19 cellular contexts compared by ENCODE assay signal in genomic region chr3:127096256-127097008, GRCh38.
DNase-seq lines count a peak whose midpoint lies in the region; ATAC-seq and TF ChIP-seq lines count a peak whose summit lies in the region.
"Had no signal": no experiment of that assay in that cellular context is flagged by ENCODE, and none has a peak within 500 bp of the region (broad histone marks: within the 10 kb centered on the region; RNA-seq: fewer than 3 reads in every experiment).

No MANE protein-coding gene starts in this region.

- H3K4ac ChIP-seq in neuronal stem cell (ENCODE audit: low read length) = no peak overlapping the region

- H3K23ac ChIP-seq in neuronal stem cell (ENCODE audit: low read depth, low read length, poor library complexity) = no peak overlapping the region

- H3K79me2 ChIP-seq in OCI-LY7 (ENCODE audit: insufficient read depth, low read depth, low read length) = no peaks in the 10 kb centered on the region

- H3K27ac Mint-ChIP-seq in natural killer cell treated with Interleukin-12 subunit alpha and Interleukin-12 subunit beta and Interleukin-15 and Interleukin-18, amount 100 ng/mL, for 72 hours = no peak overlapping the region
- H3K27ac Mint-ChIP-seq in natural killer cell = no peak overlapping the region
- no peak overlapping the region for H3K27ac Mint-ChIP-seq in effector memory CD8-positive, alpha-beta T cell
- no peak overlapping the region for H3K27ac Mint-ChIP-seq in naive thymus-derived CD4-positive, alpha-beta T cell

- H3K27ac ChIP-seq in neuronal stem cell (replicated peaks; ENCODE audit: low read length) (no peak overlapping the region), OCI-LY7 (ENCODE audit: low read depth, low read length, poor library complexity, severe bottlenecking) (no peak overlapping the region)
- no peak overlapping the region for H3K27ac ChIP-seq in naive thymus-derived CD4-positive, alpha-beta T cell (ENCODE audit: low read depth, low read length)

- POLR2A ChIA-PET in OCI-LY7 (lab: Charles Lee) = interaction anchor here (0.7 kb wide), 1 partner anchor 18 kb away, joined by 3 read pairs; no protein-coding TSS in a partner anchor
- POLR2A ChIA-PET in naive thymus-derived CD4-positive, alpha-beta T cell (lab: Charles Lee) = no interaction called here

- peak overlapping the region; percentile 26 for H3K18ac ChIP-seq in neuronal stem cell (ENCODE audit: low read length)

- H3K36me3 Mint-ChIP-seq in natural killer cell treated with Interleukin-12 subunit alpha and Interleukin-12 subunit beta and Interleukin-15 and Interleukin-18, amount 100 ng/mL, for 72 hours = no peaks in the 10 kb centered on the region
- no peaks in the 10 kb centered on the region for H3K36me3 Mint-ChIP-seq in natural killer cell
- H3K36me3 Mint-ChIP-seq in effector memory CD8-positive, alpha-beta T cell (ENCODE audit: insufficient read depth) = peaks cover 5% of the 10 kb centered on the region
- H3K36me3 Mint-ChIP-seq in naive thymus-derived CD4-positive, alpha-beta T cell = no peaks in the 10 kb centered on the region

- H4K20me1 ChIP-seq in OCI-LY7 (ENCODE audit: insufficient read depth, low read length) = no peaks in the 10 kb centered on the region

- H3K9me3 Mint-ChIP-seq in natural killer cell treated with Interleukin-12 subunit alpha and Interleukin-12 subunit beta and Interleukin-15 and Interleukin-18, amount 100 ng/mL, for 72 hours = no peaks in the 10 kb centered on the region
- H3K9me3 Mint-ChIP-seq in natural killer cell = no peaks in the 10 kb centered on the region
- H3K9me3 Mint-ChIP-seq in effector memory CD8-positive, alpha-beta T cell = no peaks in the 10 kb centered on the region
- H3K9me3 Mint-ChIP-seq in naive thymus-derived CD4-positive, alpha-beta T cell = peaks cover 0 to 4% (median 0%) of the 10 kb centered on the region in 11 donors

- no TSS peak for BruUV-seq in OCI-LY7 (replicated peaks; lab: Mats Ljungman, UMichigan)

- no peak overlapping the region for H4K8ac ChIP-seq in neuronal stem cell (ENCODE audit: low read depth, low read length)

- no peaks in the 10 kb centered on the region for H3K9me2 ChIP-seq in OCI-LY7 (ENCODE audit: insufficient read depth, low read length)

- H3K27me3 ChIP-seq in neuronal stem cell (ENCODE audit: control insufficient read depth in 3 of 3, insufficient read depth in 3 of 3, low read depth in 1 of 3, low read length in 3 of 3) = peaks cover 0 to 4% (median 0%) of the 10 kb centered on the region in 3 experiments
- no peaks in the 10 kb centered on the region for H3K27me3 ChIP-seq in naive thymus-derived CD4-positive, alpha-beta T cell (ENCODE audit: control insufficient read depth in 2 of 2, insufficient read depth in 2 of 2, low read length in 2 of 2)

- H3K14ac ChIP-seq in neuronal stem cell (ENCODE audit: low read length) = no peak overlapping the region

- peak; percentile 2 for DNase-seq in natural killer cell treated with Interleukin-12 subunit alpha and Interleukin-12 subunit beta and Interleukin-15 and Interleukin-18, amount 100 ng/mL, for 72 hours (ENCODE audit: low spot score)
- DNase-seq in natural killer cell (no peak), choroid plexus epithelial cell (ENCODE audit: low read depth) (peak; percentile 22), neuronal stem cell (ENCODE audit: low spot score) (no peak), OCI-LY7 (ENCODE audit: low spot score) (no peak)
- no peak for DNase-seq in effector memory CD8-positive, alpha-beta T cell
- no peak for DNase-seq in naive thymus-derived CD4-positive, alpha-beta T cell
- DNase-seq: COR-L47; DMS153; GF-D8; NCI-H1092 treated with DMSO at 0.1 percent for 48 hours; NCI-H146; NCI-H2081 treated with DMSO at 0.1 percent for 48 hours; NCI-H510A; NCI-H748 treated with DMSO at 0.1 percent for 48 hours; NK-92 treated with Interleukin-12 subunit alpha and Interleukin-12 subunit beta, amount 100 ng/mL, for 24 hours; SIG-M5 had no signal

- no peaks in the 10 kb centered on the region for H3K4me1 Mint-ChIP-seq in natural killer cell treated with Interleukin-12 subunit alpha and Interleukin-12 subunit beta and Interleukin-15 and Interleukin-18, amount 100 ng/mL, for 72 hours (ENCODE audit: low read depth in 2 of 2)
- H3K4me1 Mint-ChIP-seq in natural killer cell = no peaks in the 10 kb centered on the region
- H3K4me1 Mint-ChIP-seq in effector memory CD8-positive, alpha-beta T cell (ENCODE audit: low read depth in 2 of 2) = no peaks in the 10 kb centered on the region
- H3K4me1 Mint-ChIP-seq in naive thymus-derived CD4-positive, alpha-beta T cell = no peaks in the 10 kb centered on the region

- H3K4me3 Mint-ChIP-seq in natural killer cell treated with Interleukin-12 subunit alpha and Interleukin-12 subunit beta and Interleukin-15 and Interleukin-18, amount 100 ng/mL, for 72 hours = no peak overlapping the region
- no peak overlapping the region for H3K4me3 Mint-ChIP-seq in natural killer cell
- no peak overlapping the region for H3K4me3 Mint-ChIP-seq in effector memory CD8-positive, alpha-beta T cell
- no peak overlapping the region for H3K4me3 Mint-ChIP-seq in naive thymus-derived CD4-positive, alpha-beta T cell

- no peak overlapping the region for H2BK12ac ChIP-seq in neuronal stem cell (ENCODE audit: low read length)

- intact Hi-C loops in natural killer cell (cut with micrococcal nuclease) (no loop called here), OCI-LY7 (cut with micrococcal nuclease; ENCODE audit: unreplicated experiment) (no loop called here)
- intact Hi-C loops in naive thymus-derived CD4-positive, alpha-beta T cell (cut with micrococcal nuclease) = no loop called here

- no peak overlapping the region for H2BK5ac ChIP-seq in neuronal stem cell (ENCODE audit: low read length)

- H3K79me1 ChIP-seq in neuronal stem cell (ENCODE audit: low read depth, low read length) = no peaks in the 10 kb centered on the region

- peak overlapping the region; percentile 13 for H2BK120ac ChIP-seq in neuronal stem cell (ENCODE audit: low read depth, low read length)

- WGBS in neuronal stem cell (ENCODE audit: extremely low coverage in 2 of 2, insufficient read length in 2 of 2, insufficient replicate concordance in 1 of 2), 2 donors = no CpG with 5 or more reads among the region's 10 CpGs

- H3K9me3 ChIP-seq in neuronal stem cell (replicated peaks in 1 of 2; ENCODE audit: control insufficient read depth in 2 of 2, insufficient read depth in 1 of 2, low read depth in 1 of 2, low read length in 2 of 2) (peaks cover 0 to 6% of the 10 kb centered on the region in 2 donors), OCI-LY7 (ENCODE audit: low read length) (no peaks in the 10 kb centered on the region)
- H3K9me3 ChIP-seq in naive thymus-derived CD4-positive, alpha-beta T cell (ENCODE audit: control insufficient read depth in 2 of 3, low read length in 3 of 3) = no peaks in the 10 kb centered on the region

- H2BK15ac ChIP-seq in neuronal stem cell (ENCODE audit: low read length) = no peak overlapping the region

- H3K4me2 ChIP-seq in neuronal stem cell (ENCODE audit: insufficient read depth, low read length, poor library complexity, severe bottlenecking) (no peak overlapping the region), OCI-LY7 (ENCODE audit: low read length) (no peak overlapping the region)

- peak overlapping the region; percentile 46 for H3K9ac ChIP-seq in neuronal stem cell (ENCODE audit: low read depth, low read length, poor library complexity)

- CTCF ChIA-PET in OCI-LY7 (lab: Charles Lee; ENCODE audit: unreplicated experiment) = no interaction called here
- CTCF ChIA-PET in naive thymus-derived CD4-positive, alpha-beta T cell (lab: Charles Lee) = no interaction called here

- H2AFZ ChIP-seq in neuronal stem cell (ENCODE audit: low read length) = no peak overlapping the region
- H2AFZ ChIP-seq in OCI-LY7 (ENCODE audit: low read length) = no peak overlapping the region

- H4K91ac ChIP-seq in neuronal stem cell (ENCODE audit: low read depth, low read length, poor library complexity) = no peak overlapping the region

- H3K36me3 ChIP-seq in neuronal stem cell (replicated peaks in 1 of 2; ENCODE audit: control insufficient read depth in 2 of 2, insufficient read depth in 2 of 2, low read length in 2 of 2) = no peaks in the 10 kb centered on the region
- no peaks in the 10 kb centered on the region for H3K36me3 ChIP-seq in OCI-LY7 (ENCODE audit: insufficient read depth, low read length)
- H3K36me3 ChIP-seq in naive thymus-derived CD4-positive, alpha-beta T cell (ENCODE audit: control insufficient read depth in 2 of 3, insufficient read depth in 3 of 3, low read length in 3 of 3) = no peaks in the 10 kb centered on the region

- H3K4me1 ChIP-seq in neuronal stem cell (ENCODE audit: control insufficient read depth in 2 of 2, insufficient read depth in 1 of 2, low read depth in 1 of 2, low read length in 2 of 2) (peaks cover 0 to 7% of the 10 kb centered on the region in 2 donors), OCI-LY7 (ENCODE audit: insufficient read depth, low read length, poor library complexity, severe bottlenecking) (peaks cover 2% of the 10 kb centered on the region)
- H3K4me1 ChIP-seq in naive thymus-derived CD4-positive, alpha-beta T cell (ENCODE audit: control insufficient read depth in 2 of 2, insufficient read depth in 2 of 2, low read length in 2 of 2) = no peaks in the 10 kb centered on the region

- TF ChIP-seq CTCF in natural killer cell (IDR thresholded peaks at IDR 0.05) = no peak
- no peak for TF ChIP-seq CTCF in choroid plexus epithelial cell (conservative IDR thresholded peaks at IDR 0.05; ENCODE audit: low read depth, low read length)
- TF ChIP-seq CTCF in OCI-LY7 (conservative IDR thresholded peaks at IDR 0.05; ENCODE audit: low read length) = no peak

- H3K4me3 ChIP-seq in choroid plexus epithelial cell (ENCODE audit: low read depth, low read length) (no peak overlapping the region), neuronal stem cell (ENCODE audit: low read length in 2 of 2) (no peak overlapping the region), OCI-LY7 (ENCODE audit: low read depth, low read length, poor library complexity, severe bottlenecking) (no peak overlapping the region)
- H3K4me3 ChIP-seq in naive thymus-derived CD4-positive, alpha-beta T cell (ENCODE audit: low read length) = no peak overlapping the region
- H3K4me3 ChIP-seq: K562 had no signal

- peak in 1 of 2 donors; percentile 14 for ATAC-seq in natural killer cell treated with Interleukin-12 subunit alpha and Interleukin-12 subunit beta and Interleukin-15 and Interleukin-18, amount 100 ng/mL, for 72 hours
- ATAC-seq in natural killer cell = no peak
- ATAC-seq in effector memory CD8-positive, alpha-beta T cell (replicated peaks) = no peak
- ATAC-seq in naive thymus-derived CD4-positive, alpha-beta T cell = no peak
- ATAC-seq: HCT116, K562 had no signal

- peaks cover 2 to 7% of the 10 kb centered on the region in 2 donors for H3K27me3 Mint-ChIP-seq in natural killer cell treated with Interleukin-12 subunit alpha and Interleukin-12 subunit beta and Interleukin-15 and Interleukin-18, amount 100 ng/mL, for 72 hours
- H3K27me3 Mint-ChIP-seq in natural killer cell (ENCODE audit: low read depth in 2 of 2) = peaks cover 0 to 5% of the 10 kb centered on the region in 2 donors
- peaks cover 16 to 31% of the 10 kb centered on the region in 2 donors for H3K27me3 Mint-ChIP-seq in effector memory CD8-positive, alpha-beta T cell
- H3K27me3 Mint-ChIP-seq in naive thymus-derived CD4-positive, alpha-beta T cell = peaks cover 0 to 5% (median 0%) of the 10 kb centered on the region in 5 donors

- H2AK5ac ChIP-seq in neuronal stem cell (ENCODE audit: low read depth, low read length) = peak overlapping the region; percentile 7

Comparison
In these comparisons a context has a peak if more than half of its experiments do, and no peak if none do; other contexts are left out.
1. DNase-seq: peak in natural killer cell treated with Interleukin-12 subunit alpha and Interleukin-12 subunit beta and Interleukin-15 and Interleukin-18, amount 100 ng/mL, for 72 hours (single experiment) and choroid plexus epithelial cell (single experiment); none in natural killer cell (single experiment), neuronal stem cell (single experiment), OCI-LY7 (single experiment), effector memory CD8-positive, alpha-beta T cell (0 of 3) and naive thymus-derived CD4-positive, alpha-beta T cell (0 of 9).